ENCODE assay signal across 21 cellular contexts in genomic region chr2:186496401-186496800, GRCh38.
"Had no signal": no experiment of that assay in that cellular context is flagged by ENCODE, and none has a peak within 500 bp of the region (broad histone marks: within the 10 kb centered on the region; RNA-seq: fewer than 3 reads in every experiment).

No MANE protein-coding gene starts in this region.

- H3K27ac ChIP-seq: esophagus muscularis mucosa, left lung, lower lobe of right lung, spleen, testis had no signal

- H3K9me3 ChIP-seq: esophagus muscularis mucosa, left lung, lower lobe of right lung, spleen, testis had no signal

- H3K27me3 ChIP-seq: esophagus muscularis mucosa, left lung, spleen, testis had no signal

- ATAC-seq: activated naive CD8-positive, alpha-beta T cell treated with anti-CD3 and anti-CD28 coated beads, Interleukin-2, amount 50 U/mL, for 24 hours; left lung; lower lobe of right lung; natural killer cell treated with Interleukin-12 subunit alpha and Interleukin-12 subunit beta and Interleukin-15 and Interleukin-18, amount 100 ng/mL, for 72 hours; right cardiac atrium had no signal

- H3K4me3 ChIP-seq: esophagus muscularis mucosa, left lung, lower lobe of right lung, spleen, testis had no signal

- DNase-seq: activated CD4-positive, alpha-beta T cell treated with anti-CD3 and anti-CD28 coated beads for 4 hours; activated CD4-positive, alpha-beta T cell treated with anti-CD3 and anti-CD28 coated beads, Interleukin-2, amount 50 U/mL, for 48 hours; activated CD4-positive, CD25-positive, alpha-beta regulatory T cell; activated CD8-positive, alpha-beta memory T cell treated with anti-CD3 and anti-CD28 coated beads for 24 hours; activated gamma-delta T cell; activated naive CD4-positive, alpha-beta T cell treated with anti-CD3 and anti-CD28 coated beads, Interleukin-2, amount 10 ng/mL, durations not matched to agents 7 days and 5 days; activated naive CD8-positive, alpha-beta T cell treated with anti-CD3 and anti-CD28 coated beads, Interleukin-2, amount 50 U/mL, for 24 hours; caudate nucleus; endodermal cell; foreskin melanocyte; kidney glomerular epithelial cell; left lung; lower lobe of right lung; mesendoderm; posterior cingulate gyrus; right cardiac atrium; spleen; stimulated activated naive CD4-positive, alpha-beta T cell treated with Interleukin-2 at 50 U/mL for 16 hours; testis had no signal
